ENCODE assay signal across 1 cellular context in the genomic region with DNA sequence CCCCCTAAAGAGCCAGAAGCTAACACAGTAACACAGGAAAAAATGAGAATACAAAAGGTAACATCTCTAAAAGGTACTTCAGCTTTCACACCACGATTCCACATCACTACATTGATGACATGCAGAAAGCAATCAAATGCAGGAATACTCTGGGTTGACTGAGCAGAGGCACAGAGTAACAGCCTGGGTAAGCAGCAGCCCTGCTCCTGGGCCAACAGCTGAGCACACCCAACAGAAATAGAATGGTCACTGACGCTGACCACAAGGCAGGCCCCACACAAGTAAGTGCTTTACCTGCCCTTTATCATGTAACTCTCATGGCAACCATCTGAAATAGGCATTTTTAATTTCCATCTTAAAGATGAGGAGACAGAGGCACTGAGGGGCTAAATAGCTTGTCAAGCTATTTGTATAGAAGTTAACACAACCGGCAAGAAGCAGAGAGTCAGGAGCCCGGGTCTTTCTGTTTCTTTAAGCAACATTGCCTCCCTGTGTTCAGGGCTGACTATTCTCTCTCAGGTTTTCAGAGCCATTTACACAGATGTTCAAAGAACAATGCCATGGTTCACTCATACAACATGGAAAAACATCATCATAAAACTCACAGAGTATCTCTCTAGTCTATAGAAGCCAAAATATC.
TF ChIP-seq lines count a peak whose summit lies in the region.

No MANE protein-coding gene starts in this region.

TF ChIP-seq in GM23338, 12 proteins besides CTCF, POLR2A, EP300 and RAD21 (continued from another document):
- TF ChIP-seq, protein P1, sequence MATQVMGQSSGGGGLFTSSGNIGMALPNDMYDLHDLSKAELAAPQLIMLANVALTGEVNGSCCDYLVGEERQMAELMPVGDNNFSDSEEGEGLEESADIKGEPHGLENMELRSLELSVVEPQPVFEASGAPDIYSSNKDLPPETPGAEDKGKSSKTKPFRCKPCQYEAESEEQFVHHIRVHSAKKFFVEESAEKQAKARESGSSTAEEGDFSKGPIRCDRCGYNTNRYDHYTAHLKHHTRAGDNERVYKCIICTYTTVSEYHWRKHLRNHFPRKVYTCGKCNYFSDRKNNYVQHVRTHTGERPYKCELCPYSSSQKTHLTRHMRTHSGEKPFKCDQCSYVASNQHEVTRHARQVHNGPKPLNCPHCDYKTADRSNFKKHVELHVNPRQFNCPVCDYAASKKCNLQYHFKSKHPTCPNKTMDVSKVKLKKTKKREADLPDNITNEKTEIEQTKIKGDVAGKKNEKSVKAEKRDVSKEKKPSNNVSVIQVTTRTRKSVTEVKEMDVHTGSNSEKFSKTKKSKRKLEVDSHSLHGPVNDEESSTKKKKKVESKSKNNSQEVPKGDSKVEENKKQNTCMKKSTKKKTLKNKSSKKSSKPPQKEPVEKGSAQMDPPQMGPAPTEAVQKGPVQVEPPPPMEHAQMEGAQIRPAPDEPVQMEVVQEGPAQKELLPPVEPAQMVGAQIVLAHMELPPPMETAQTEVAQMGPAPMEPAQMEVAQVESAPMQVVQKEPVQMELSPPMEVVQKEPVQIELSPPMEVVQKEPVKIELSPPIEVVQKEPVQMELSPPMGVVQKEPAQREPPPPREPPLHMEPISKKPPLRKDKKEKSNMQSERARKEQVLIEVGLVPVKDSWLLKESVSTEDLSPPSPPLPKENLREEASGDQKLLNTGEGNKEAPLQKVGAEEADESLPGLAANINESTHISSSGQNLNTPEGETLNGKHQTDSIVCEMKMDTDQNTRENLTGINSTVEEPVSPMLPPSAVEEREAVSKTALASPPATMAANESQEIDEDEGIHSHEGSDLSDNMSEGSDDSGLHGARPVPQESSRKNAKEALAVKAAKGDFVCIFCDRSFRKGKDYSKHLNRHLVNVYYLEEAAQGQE (IDR thresholded peaks at IDR 0.05; ENCODE audit: unreplicated experiment): no peak
- TF ChIP-seq STAT1 (IDR thresholded peaks at IDR 0.05; ENCODE audit: unreplicated experiment) (no peak), POLR2AphosphoS5 (IDR thresholded peaks at IDR 0.05; ENCODE audit: low read depth) (no peak), EZH2 (IDR thresholded peaks at IDR 0.05; ENCODE audit: low read depth, unreplicated experiment) (no peak), JUNB (IDR thresholded peaks at IDR 0.05; ENCODE audit: unreplicated experiment) (no peak), ZNF114 (CRISPR knock-in tag; IDR thresholded peaks at IDR 0.05) (no peak), NANOG (IDR thresholded peaks at IDR 0.05; ENCODE audit: borderline replicate concordance) (no peak), EZH2phosphoT487 (IDR thresholded peaks at IDR 0.05; ENCODE audit: unreplicated experiment) (no peak)
- TF ChIP-seq, protein P2, sequence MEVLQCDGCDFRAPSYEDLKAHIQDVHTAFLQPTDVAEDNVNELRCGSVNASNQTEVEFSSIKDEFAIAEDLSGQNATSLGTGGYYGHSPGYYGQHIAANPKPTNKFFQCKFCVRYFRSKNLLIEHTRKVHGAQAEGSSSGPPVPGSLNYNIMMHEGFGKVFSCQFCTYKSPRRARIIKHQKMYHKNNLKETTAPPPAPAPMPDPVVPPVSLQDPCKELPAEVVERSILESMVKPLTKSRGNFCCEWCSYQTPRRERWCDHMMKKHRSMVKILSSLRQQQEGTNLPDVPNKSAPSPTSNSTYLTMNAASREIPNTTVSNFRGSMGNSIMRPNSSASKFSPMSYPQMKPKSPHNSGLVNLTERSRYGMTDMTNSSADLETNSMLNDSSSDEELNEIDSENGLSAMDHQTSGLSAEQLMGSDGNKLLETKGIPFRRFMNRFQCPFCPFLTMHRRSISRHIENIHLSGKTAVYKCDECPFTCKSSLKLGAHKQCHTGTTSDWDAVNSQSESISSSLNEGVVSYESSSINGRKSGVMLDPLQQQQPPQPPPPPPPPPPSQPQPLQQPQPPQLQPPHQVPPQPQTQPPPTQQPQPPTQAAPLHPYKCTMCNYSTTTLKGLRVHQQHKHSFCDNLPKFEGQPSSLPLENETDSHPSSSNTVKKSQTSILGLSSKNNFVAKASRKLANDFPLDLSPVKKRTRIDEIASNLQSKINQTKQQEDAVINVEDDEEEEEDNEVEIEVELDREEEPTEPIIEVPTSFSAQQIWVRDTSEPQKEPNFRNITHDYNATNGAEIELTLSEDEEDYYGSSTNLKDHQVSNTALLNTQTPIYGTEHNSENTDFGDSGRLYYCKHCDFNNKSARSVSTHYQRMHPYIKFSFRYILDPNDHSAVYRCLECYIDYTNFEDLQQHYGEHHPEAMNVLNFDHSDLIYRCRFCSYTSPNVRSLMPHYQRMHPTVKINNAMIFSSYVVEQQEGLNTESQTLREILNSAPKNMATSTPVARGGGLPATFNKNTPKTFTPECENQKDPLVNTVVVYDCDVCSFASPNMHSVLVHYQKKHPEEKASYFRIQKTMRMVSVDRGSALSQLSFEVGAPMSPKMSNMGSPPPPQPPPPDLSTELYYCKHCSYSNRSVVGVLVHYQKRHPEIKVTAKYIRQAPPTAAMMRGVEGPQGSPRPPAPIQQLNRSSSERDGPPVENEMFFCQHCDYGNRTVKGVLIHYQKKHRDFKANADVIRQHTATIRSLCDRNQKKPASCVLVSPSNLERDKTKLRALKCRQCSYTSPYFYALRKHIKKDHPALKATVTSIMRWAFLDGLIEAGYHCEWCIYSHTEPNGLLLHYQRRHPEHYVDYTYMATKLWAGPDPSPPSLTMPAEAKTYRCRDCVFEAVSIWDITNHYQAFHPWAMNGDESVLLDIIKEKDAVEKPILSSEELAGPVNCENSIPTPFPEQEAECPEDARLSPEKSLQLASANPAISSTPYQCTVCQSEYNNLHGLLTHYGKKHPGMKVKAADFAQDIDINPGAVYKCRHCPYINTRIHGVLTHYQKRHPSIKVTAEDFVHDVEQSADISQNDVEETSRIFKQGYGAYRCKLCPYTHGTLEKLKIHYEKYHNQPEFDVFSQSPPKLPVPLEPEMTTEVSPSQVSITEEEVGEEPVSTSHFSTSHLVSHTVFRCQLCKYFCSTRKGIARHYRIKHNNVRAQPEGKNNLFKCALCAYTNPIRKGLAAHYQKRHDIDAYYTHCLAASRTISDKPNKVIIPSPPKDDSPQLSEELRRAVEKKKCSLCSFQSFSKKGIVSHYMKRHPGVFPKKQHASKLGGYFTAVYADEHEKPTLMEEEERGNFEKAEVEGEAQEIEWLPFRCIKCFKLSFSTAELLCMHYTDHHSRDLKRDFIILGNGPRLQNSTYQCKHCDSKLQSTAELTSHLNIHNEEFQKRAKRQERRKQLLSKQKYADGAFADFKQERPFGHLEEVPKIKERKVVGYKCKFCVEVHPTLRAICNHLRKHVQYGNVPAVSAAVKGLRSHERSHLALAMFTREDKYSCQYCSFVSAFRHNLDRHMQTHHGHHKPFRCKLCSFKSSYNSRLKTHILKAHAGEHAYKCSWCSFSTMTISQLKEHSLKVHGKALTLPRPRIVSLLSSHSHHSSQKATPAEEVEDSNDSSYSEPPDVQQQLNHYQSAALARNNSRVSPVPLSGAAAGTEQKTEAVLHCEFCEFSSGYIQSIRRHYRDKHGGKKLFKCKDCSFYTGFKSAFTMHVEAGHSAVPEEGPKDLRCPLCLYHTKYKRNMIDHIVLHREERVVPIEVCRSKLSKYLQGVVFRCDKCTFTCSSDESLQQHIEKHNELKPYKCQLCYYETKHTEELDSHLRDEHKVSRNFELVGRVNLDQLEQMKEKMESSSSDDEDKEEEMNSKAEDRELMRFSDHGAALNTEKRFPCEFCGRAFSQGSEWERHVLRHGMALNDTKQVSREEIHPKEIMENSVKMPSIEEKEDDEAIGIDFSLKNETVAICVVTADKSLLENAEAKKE (CRISPR knock-in tag; IDR thresholded peaks at IDR 0.05): no peak
